2 cellular contexts compared by ENCODE assay signal in the genomic region with DNA sequence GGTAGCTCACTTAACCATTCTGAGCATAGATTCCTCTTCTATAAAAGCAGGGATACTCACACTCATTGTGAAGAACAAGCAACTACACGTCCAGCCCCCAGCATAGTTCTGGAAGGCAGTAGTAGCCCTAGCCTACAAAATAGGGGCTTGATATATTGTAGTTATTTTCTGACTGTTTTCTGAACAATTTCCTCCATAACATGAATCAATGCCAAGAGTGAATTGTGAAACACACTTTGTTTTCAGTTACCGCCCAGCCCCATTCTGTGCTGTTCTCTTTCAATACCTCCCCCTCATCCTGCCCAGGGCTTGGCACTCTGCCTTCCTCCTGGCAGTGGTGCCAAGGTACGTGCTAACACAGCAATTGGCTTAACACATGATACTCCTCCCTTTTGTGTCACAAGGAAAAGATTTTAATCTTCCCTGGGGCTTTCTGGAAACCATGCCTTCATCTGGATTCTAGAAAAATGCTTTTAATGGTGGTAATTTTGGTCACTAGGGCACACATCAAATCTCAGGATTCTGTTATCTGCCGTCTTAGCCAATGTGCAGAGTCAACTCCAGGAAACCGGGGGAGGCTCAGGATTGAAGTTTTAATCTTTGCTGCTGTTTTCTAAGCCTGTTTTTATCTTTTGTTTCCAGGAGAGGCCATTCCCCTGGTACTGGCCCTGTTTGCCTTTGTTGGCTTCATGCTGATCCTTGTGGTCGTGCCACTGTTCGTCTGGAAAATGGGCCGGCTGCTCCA.
TF ChIP-seq lines count a peak whose summit lies in the region.

No MANE protein-coding gene starts in this region.

TF ChIP-seq in liver, 16 proteins besides CTCF, POLR2A, EP300 and RAD21 (continued from another document):
- TF ChIP-seq, protein P1, sequence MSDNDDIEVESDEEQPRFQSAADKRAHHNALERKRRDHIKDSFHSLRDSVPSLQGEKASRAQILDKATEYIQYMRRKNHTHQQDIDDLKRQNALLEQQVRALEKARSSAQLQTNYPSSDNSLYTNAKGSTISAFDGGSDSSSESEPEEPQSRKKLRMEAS (IDR thresholded peaks at IDR 0.05): peak; percentile 73
- TF ChIP-seq, protein P2, sequence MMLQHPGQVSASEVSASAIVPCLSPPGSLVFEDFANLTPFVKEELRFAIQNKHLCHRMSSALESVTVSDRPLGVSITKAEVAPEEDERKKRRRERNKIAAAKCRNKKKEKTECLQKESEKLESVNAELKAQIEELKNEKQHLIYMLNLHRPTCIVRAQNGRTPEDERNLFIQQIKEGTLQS (IDR thresholded peaks at IDR 0.05): no peak
- TF ChIP-seq NR2F2 (IDR thresholded peaks at IDR 0.05) (no peak), GABPA (IDR thresholded peaks at IDR 0.05 in 1 of 2, conservative IDR thresholded peaks at IDR 0.05 in 1 of 2) (no peak), HNF4G (IDR thresholded peaks at IDR 0.05) (no peak), RXRA (IDR thresholded peaks at IDR 0.05) (peak; percentile 16 to 75), HNF4A (conservative IDR thresholded peaks at IDR 0.05) (peak; percentile 26 to 65), FOXA2 (IDR thresholded peaks at IDR 0.05) (peak; percentile 57), YY1 (IDR thresholded peaks at IDR 0.05) (peak; percentile 87), SP1 (IDR thresholded peaks at IDR 0.05) (peak; percentile 64), TAF1 (conservative IDR thresholded peaks at IDR 0.05) (no peak)
- TF ChIP-seq, protein P3, sequence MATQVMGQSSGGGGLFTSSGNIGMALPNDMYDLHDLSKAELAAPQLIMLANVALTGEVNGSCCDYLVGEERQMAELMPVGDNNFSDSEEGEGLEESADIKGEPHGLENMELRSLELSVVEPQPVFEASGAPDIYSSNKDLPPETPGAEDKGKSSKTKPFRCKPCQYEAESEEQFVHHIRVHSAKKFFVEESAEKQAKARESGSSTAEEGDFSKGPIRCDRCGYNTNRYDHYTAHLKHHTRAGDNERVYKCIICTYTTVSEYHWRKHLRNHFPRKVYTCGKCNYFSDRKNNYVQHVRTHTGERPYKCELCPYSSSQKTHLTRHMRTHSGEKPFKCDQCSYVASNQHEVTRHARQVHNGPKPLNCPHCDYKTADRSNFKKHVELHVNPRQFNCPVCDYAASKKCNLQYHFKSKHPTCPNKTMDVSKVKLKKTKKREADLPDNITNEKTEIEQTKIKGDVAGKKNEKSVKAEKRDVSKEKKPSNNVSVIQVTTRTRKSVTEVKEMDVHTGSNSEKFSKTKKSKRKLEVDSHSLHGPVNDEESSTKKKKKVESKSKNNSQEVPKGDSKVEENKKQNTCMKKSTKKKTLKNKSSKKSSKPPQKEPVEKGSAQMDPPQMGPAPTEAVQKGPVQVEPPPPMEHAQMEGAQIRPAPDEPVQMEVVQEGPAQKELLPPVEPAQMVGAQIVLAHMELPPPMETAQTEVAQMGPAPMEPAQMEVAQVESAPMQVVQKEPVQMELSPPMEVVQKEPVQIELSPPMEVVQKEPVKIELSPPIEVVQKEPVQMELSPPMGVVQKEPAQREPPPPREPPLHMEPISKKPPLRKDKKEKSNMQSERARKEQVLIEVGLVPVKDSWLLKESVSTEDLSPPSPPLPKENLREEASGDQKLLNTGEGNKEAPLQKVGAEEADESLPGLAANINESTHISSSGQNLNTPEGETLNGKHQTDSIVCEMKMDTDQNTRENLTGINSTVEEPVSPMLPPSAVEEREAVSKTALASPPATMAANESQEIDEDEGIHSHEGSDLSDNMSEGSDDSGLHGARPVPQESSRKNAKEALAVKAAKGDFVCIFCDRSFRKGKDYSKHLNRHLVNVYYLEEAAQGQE (IDR thresholded peaks at IDR 0.05): peak; percentile 71
- TF ChIP-seq, protein P4, sequence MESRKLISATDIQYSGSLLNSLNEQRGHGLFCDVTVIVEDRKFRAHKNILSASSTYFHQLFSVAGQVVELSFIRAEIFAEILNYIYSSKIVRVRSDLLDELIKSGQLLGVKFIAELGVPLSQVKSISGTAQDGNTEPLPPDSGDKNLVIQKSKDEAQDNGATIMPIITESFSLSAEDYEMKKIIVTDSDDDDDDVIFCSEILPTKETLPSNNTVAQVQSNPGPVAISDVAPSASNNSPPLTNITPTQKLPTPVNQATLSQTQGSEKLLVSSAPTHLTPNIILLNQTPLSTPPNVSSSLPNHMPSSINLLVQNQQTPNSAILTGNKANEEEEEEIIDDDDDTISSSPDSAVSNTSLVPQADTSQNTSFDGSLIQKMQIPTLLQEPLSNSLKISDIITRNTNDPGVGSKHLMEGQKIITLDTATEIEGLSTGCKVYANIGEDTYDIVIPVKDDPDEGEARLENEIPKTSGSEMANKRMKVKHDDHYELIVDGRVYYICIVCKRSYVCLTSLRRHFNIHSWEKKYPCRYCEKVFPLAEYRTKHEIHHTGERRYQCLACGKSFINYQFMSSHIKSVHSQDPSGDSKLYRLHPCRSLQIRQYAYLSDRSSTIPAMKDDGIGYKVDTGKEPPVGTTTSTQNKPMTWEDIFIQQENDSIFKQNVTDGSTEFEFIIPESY (IDR thresholded peaks at IDR 0.05): peak; percentile 83
TF ChIP-seq in liver: peak in this region for 11.

TF ChIP-seq in HepG2, 621 proteins besides CTCF, POLR2A, EP300 and RAD21 (continued from another document):
- TF ChIP-seq, protein P5, sequence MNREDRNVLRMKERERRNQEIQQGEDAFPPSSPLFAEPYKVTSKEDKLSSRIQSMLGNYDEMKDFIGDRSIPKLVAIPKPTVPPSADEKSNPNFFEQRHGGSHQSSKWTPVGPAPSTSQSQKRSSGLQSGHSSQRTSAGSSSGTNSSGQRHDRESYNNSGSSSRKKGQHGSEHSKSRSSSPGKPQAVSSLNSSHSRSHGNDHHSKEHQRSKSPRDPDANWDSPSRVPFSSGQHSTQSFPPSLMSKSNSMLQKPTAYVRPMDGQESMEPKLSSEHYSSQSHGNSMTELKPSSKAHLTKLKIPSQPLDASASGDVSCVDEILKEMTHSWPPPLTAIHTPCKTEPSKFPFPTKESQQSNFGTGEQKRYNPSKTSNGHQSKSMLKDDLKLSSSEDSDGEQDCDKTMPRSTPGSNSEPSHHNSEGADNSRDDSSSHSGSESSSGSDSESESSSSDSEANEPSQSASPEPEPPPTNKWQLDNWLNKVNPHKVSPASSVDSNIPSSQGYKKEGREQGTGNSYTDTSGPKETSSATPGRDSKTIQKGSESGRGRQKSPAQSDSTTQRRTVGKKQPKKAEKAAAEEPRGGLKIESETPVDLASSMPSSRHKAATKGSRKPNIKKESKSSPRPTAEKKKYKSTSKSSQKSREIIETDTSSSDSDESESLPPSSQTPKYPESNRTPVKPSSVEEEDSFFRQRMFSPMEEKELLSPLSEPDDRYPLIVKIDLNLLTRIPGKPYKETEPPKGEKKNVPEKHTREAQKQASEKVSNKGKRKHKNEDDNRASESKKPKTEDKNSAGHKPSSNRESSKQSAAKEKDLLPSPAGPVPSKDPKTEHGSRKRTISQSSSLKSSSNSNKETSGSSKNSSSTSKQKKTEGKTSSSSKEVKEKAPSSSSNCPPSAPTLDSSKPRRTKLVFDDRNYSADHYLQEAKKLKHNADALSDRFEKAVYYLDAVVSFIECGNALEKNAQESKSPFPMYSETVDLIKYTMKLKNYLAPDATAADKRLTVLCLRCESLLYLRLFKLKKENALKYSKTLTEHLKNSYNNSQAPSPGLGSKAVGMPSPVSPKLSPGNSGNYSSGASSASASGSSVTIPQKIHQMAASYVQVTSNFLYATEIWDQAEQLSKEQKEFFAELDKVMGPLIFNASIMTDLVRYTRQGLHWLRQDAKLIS (CRISPR knock-in tag; IDR thresholded peaks at IDR 0.05): no peak
- TF ChIP-seq ZFP1 (CRISPR knock-in tag; IDR thresholded peaks at IDR 0.05) (no peak), ZNF232 (CRISPR knock-in tag; IDR thresholded peaks at IDR 0.05; ENCODE audit: borderline replicate concordance) (no peak), CCDC6 (CRISPR knock-in tag; IDR thresholded peaks at IDR 0.05) (no peak), GABPB1 (CRISPR knock-in tag; IDR thresholded peaks at IDR 0.05) (no peak), ZNF432 (CRISPR knock-in tag; IDR thresholded peaks at IDR 0.05; ENCODE audit: borderline replicate concordance) (no peak), ZNF891 (CRISPR knock-in tag; IDR thresholded peaks at IDR 0.05) (no peak), NKX3-1 (CRISPR knock-in tag; IDR thresholded peaks at IDR 0.05) (no peak), HNRNPUL1 (IDR thresholded peaks at IDR 0.05; ENCODE audit: low read depth, low read length) (no peak), ZNF253 (CRISPR knock-in tag; IDR thresholded peaks at IDR 0.05; ENCODE audit: borderline replicate concordance) (no peak), KLF16 (CRISPR knock-in tag; IDR thresholded peaks at IDR 0.05) (no peak)
- TF ChIP-seq, protein P6, sequence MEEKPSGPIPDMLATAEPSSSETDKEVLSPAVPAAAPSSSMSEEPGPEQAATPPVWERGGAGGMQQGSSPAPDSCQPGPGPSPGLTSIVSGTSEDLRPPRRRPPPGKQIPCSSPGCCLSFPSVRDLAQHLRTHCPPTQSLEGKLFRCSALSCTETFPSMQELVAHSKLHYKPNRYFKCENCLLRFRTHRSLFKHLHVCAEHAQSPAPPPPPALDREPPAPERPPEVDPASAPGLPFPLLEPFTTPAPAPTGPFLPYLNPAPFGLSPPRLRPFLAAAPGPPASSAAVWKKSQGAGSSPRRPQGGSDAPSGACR (CRISPR knock-in tag; IDR thresholded peaks at IDR 0.05): no peak
- TF ChIP-seq, protein P7, sequence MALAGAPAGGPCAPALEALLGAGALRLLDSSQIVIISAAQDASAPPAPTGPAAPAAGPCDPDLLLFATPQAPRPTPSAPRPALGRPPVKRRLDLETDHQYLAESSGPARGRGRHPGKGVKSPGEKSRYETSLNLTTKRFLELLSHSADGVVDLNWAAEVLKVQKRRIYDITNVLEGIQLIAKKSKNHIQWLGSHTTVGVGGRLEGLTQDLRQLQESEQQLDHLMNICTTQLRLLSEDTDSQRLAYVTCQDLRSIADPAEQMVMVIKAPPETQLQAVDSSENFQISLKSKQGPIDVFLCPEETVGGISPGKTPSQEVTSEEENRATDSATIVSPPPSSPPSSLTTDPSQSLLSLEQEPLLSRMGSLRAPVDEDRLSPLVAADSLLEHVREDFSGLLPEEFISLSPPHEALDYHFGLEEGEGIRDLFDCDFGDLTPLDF (CRISPR knock-in tag; IDR thresholded peaks at IDR 0.05): no peak
TF ChIP-seq in HepG2: peak in this region for 0.
